Comparison of ENCODE assay signal across 1 cellular context in the genomic region with DNA sequence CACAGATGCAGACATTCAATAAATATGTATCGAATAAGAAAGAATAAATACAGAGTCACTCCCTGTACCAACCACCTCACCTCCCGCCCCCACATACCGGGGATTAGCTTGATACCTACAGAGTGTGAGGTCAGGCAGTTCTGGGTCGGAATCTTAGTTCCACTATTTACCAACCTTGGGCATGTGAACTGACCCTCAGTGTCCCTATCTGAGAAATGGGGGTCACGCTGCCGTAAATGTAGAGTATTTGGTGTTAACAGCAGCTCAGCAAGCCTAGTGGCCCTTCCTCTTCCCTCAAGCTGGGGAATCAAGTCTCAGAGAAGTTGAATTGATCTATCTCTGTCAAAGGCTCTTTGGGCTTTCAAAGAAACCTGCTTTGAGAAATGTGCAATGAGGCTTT.
TF ChIP-seq lines count a peak whose summit lies in the region.

No MANE protein-coding gene starts in this region.

TF ChIP-seq in GM23338, 12 proteins besides CTCF, POLR2A, EP300 and RAD21:
- TF ChIP-seq ZNF331 (CRISPR knock-in tag; IDR thresholded peaks at IDR 0.05; ENCODE audit: low read depth) (no peak), POLR2AphosphoS5 (IDR thresholded peaks at IDR 0.05; ENCODE audit: low read depth) (no peak), ZNF114 (CRISPR knock-in tag; IDR thresholded peaks at IDR 0.05) (no peak), JUNB (IDR thresholded peaks at IDR 0.05; ENCODE audit: unreplicated experiment) (no peak), EZH2 (IDR thresholded peaks at IDR 0.05; ENCODE audit: low read depth, unreplicated experiment) (no peak), STAT1 (IDR thresholded peaks at IDR 0.05; ENCODE audit: unreplicated experiment) (no peak), NANOG (IDR thresholded peaks at IDR 0.05; ENCODE audit: borderline replicate concordance) (no peak), CREB1 (CRISPR knock-in tag; IDR thresholded peaks at IDR 0.05; ENCODE audit: low read depth) (no peak), EZH2phosphoT487 (IDR thresholded peaks at IDR 0.05; ENCODE audit: unreplicated experiment) (no peak)
- TF ChIP-seq, protein P1, sequence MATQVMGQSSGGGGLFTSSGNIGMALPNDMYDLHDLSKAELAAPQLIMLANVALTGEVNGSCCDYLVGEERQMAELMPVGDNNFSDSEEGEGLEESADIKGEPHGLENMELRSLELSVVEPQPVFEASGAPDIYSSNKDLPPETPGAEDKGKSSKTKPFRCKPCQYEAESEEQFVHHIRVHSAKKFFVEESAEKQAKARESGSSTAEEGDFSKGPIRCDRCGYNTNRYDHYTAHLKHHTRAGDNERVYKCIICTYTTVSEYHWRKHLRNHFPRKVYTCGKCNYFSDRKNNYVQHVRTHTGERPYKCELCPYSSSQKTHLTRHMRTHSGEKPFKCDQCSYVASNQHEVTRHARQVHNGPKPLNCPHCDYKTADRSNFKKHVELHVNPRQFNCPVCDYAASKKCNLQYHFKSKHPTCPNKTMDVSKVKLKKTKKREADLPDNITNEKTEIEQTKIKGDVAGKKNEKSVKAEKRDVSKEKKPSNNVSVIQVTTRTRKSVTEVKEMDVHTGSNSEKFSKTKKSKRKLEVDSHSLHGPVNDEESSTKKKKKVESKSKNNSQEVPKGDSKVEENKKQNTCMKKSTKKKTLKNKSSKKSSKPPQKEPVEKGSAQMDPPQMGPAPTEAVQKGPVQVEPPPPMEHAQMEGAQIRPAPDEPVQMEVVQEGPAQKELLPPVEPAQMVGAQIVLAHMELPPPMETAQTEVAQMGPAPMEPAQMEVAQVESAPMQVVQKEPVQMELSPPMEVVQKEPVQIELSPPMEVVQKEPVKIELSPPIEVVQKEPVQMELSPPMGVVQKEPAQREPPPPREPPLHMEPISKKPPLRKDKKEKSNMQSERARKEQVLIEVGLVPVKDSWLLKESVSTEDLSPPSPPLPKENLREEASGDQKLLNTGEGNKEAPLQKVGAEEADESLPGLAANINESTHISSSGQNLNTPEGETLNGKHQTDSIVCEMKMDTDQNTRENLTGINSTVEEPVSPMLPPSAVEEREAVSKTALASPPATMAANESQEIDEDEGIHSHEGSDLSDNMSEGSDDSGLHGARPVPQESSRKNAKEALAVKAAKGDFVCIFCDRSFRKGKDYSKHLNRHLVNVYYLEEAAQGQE (IDR thresholded peaks at IDR 0.05; ENCODE audit: unreplicated experiment): no peak
- TF ChIP-seq, protein P2, sequence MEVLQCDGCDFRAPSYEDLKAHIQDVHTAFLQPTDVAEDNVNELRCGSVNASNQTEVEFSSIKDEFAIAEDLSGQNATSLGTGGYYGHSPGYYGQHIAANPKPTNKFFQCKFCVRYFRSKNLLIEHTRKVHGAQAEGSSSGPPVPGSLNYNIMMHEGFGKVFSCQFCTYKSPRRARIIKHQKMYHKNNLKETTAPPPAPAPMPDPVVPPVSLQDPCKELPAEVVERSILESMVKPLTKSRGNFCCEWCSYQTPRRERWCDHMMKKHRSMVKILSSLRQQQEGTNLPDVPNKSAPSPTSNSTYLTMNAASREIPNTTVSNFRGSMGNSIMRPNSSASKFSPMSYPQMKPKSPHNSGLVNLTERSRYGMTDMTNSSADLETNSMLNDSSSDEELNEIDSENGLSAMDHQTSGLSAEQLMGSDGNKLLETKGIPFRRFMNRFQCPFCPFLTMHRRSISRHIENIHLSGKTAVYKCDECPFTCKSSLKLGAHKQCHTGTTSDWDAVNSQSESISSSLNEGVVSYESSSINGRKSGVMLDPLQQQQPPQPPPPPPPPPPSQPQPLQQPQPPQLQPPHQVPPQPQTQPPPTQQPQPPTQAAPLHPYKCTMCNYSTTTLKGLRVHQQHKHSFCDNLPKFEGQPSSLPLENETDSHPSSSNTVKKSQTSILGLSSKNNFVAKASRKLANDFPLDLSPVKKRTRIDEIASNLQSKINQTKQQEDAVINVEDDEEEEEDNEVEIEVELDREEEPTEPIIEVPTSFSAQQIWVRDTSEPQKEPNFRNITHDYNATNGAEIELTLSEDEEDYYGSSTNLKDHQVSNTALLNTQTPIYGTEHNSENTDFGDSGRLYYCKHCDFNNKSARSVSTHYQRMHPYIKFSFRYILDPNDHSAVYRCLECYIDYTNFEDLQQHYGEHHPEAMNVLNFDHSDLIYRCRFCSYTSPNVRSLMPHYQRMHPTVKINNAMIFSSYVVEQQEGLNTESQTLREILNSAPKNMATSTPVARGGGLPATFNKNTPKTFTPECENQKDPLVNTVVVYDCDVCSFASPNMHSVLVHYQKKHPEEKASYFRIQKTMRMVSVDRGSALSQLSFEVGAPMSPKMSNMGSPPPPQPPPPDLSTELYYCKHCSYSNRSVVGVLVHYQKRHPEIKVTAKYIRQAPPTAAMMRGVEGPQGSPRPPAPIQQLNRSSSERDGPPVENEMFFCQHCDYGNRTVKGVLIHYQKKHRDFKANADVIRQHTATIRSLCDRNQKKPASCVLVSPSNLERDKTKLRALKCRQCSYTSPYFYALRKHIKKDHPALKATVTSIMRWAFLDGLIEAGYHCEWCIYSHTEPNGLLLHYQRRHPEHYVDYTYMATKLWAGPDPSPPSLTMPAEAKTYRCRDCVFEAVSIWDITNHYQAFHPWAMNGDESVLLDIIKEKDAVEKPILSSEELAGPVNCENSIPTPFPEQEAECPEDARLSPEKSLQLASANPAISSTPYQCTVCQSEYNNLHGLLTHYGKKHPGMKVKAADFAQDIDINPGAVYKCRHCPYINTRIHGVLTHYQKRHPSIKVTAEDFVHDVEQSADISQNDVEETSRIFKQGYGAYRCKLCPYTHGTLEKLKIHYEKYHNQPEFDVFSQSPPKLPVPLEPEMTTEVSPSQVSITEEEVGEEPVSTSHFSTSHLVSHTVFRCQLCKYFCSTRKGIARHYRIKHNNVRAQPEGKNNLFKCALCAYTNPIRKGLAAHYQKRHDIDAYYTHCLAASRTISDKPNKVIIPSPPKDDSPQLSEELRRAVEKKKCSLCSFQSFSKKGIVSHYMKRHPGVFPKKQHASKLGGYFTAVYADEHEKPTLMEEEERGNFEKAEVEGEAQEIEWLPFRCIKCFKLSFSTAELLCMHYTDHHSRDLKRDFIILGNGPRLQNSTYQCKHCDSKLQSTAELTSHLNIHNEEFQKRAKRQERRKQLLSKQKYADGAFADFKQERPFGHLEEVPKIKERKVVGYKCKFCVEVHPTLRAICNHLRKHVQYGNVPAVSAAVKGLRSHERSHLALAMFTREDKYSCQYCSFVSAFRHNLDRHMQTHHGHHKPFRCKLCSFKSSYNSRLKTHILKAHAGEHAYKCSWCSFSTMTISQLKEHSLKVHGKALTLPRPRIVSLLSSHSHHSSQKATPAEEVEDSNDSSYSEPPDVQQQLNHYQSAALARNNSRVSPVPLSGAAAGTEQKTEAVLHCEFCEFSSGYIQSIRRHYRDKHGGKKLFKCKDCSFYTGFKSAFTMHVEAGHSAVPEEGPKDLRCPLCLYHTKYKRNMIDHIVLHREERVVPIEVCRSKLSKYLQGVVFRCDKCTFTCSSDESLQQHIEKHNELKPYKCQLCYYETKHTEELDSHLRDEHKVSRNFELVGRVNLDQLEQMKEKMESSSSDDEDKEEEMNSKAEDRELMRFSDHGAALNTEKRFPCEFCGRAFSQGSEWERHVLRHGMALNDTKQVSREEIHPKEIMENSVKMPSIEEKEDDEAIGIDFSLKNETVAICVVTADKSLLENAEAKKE (CRISPR knock-in tag; IDR thresholded peaks at IDR 0.05): no peak
- TF ChIP-seq, protein P3, sequence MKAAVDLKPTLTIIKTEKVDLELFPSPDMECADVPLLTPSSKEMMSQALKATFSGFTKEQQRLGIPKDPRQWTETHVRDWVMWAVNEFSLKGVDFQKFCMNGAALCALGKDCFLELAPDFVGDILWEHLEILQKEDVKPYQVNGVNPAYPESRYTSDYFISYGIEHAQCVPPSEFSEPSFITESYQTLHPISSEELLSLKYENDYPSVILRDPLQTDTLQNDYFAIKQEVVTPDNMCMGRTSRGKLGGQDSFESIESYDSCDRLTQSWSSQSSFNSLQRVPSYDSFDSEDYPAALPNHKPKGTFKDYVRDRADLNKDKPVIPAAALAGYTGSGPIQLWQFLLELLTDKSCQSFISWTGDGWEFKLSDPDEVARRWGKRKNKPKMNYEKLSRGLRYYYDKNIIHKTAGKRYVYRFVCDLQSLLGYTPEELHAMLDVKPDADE (IDR thresholded peaks at IDR 0.05): no peak
